1 cellular context compared by ENCODE assay signal in the genomic region with DNA sequence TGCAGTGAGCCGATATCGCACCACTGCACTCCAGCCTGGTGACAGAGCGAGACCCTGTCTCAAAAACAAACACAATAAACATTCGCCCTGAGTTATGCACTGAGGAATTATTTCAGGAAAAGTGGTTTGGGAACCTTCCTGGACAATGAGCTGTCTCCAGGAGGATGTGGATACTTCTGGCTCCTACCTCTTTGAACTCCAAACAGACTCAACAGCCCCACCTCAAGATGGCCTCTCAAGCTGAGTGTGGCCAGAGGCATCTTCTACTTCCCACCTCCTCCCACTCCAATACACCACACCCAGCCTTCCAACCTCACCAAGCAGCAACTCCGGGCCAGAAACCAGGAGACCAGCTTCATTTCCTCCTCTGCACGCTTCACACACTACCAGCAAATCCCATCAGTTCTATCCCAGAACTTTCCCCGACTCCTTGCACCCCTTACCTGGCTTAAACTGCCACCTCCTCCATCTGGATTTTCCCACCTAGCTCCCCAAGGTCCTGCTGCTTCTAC.
TF ChIP-seq lines count a peak whose summit lies in the region.

No MANE protein-coding gene starts in this region.

TF ChIP-seq in GM23338, 12 proteins besides CTCF, POLR2A, EP300 and RAD21 (continued from another document):
- TF ChIP-seq JUNB (IDR thresholded peaks at IDR 0.05; ENCODE audit: unreplicated experiment) (no peak), ZNF331 (CRISPR knock-in tag; IDR thresholded peaks at IDR 0.05; ENCODE audit: low read depth) (no peak), NANOG (IDR thresholded peaks at IDR 0.05; ENCODE audit: borderline replicate concordance) (no peak)
- TF ChIP-seq, protein P1, sequence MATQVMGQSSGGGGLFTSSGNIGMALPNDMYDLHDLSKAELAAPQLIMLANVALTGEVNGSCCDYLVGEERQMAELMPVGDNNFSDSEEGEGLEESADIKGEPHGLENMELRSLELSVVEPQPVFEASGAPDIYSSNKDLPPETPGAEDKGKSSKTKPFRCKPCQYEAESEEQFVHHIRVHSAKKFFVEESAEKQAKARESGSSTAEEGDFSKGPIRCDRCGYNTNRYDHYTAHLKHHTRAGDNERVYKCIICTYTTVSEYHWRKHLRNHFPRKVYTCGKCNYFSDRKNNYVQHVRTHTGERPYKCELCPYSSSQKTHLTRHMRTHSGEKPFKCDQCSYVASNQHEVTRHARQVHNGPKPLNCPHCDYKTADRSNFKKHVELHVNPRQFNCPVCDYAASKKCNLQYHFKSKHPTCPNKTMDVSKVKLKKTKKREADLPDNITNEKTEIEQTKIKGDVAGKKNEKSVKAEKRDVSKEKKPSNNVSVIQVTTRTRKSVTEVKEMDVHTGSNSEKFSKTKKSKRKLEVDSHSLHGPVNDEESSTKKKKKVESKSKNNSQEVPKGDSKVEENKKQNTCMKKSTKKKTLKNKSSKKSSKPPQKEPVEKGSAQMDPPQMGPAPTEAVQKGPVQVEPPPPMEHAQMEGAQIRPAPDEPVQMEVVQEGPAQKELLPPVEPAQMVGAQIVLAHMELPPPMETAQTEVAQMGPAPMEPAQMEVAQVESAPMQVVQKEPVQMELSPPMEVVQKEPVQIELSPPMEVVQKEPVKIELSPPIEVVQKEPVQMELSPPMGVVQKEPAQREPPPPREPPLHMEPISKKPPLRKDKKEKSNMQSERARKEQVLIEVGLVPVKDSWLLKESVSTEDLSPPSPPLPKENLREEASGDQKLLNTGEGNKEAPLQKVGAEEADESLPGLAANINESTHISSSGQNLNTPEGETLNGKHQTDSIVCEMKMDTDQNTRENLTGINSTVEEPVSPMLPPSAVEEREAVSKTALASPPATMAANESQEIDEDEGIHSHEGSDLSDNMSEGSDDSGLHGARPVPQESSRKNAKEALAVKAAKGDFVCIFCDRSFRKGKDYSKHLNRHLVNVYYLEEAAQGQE (IDR thresholded peaks at IDR 0.05; ENCODE audit: unreplicated experiment): no peak
- TF ChIP-seq, protein P2, sequence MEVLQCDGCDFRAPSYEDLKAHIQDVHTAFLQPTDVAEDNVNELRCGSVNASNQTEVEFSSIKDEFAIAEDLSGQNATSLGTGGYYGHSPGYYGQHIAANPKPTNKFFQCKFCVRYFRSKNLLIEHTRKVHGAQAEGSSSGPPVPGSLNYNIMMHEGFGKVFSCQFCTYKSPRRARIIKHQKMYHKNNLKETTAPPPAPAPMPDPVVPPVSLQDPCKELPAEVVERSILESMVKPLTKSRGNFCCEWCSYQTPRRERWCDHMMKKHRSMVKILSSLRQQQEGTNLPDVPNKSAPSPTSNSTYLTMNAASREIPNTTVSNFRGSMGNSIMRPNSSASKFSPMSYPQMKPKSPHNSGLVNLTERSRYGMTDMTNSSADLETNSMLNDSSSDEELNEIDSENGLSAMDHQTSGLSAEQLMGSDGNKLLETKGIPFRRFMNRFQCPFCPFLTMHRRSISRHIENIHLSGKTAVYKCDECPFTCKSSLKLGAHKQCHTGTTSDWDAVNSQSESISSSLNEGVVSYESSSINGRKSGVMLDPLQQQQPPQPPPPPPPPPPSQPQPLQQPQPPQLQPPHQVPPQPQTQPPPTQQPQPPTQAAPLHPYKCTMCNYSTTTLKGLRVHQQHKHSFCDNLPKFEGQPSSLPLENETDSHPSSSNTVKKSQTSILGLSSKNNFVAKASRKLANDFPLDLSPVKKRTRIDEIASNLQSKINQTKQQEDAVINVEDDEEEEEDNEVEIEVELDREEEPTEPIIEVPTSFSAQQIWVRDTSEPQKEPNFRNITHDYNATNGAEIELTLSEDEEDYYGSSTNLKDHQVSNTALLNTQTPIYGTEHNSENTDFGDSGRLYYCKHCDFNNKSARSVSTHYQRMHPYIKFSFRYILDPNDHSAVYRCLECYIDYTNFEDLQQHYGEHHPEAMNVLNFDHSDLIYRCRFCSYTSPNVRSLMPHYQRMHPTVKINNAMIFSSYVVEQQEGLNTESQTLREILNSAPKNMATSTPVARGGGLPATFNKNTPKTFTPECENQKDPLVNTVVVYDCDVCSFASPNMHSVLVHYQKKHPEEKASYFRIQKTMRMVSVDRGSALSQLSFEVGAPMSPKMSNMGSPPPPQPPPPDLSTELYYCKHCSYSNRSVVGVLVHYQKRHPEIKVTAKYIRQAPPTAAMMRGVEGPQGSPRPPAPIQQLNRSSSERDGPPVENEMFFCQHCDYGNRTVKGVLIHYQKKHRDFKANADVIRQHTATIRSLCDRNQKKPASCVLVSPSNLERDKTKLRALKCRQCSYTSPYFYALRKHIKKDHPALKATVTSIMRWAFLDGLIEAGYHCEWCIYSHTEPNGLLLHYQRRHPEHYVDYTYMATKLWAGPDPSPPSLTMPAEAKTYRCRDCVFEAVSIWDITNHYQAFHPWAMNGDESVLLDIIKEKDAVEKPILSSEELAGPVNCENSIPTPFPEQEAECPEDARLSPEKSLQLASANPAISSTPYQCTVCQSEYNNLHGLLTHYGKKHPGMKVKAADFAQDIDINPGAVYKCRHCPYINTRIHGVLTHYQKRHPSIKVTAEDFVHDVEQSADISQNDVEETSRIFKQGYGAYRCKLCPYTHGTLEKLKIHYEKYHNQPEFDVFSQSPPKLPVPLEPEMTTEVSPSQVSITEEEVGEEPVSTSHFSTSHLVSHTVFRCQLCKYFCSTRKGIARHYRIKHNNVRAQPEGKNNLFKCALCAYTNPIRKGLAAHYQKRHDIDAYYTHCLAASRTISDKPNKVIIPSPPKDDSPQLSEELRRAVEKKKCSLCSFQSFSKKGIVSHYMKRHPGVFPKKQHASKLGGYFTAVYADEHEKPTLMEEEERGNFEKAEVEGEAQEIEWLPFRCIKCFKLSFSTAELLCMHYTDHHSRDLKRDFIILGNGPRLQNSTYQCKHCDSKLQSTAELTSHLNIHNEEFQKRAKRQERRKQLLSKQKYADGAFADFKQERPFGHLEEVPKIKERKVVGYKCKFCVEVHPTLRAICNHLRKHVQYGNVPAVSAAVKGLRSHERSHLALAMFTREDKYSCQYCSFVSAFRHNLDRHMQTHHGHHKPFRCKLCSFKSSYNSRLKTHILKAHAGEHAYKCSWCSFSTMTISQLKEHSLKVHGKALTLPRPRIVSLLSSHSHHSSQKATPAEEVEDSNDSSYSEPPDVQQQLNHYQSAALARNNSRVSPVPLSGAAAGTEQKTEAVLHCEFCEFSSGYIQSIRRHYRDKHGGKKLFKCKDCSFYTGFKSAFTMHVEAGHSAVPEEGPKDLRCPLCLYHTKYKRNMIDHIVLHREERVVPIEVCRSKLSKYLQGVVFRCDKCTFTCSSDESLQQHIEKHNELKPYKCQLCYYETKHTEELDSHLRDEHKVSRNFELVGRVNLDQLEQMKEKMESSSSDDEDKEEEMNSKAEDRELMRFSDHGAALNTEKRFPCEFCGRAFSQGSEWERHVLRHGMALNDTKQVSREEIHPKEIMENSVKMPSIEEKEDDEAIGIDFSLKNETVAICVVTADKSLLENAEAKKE (CRISPR knock-in tag; IDR thresholded peaks at IDR 0.05): no peak
- TF ChIP-seq, protein P3, sequence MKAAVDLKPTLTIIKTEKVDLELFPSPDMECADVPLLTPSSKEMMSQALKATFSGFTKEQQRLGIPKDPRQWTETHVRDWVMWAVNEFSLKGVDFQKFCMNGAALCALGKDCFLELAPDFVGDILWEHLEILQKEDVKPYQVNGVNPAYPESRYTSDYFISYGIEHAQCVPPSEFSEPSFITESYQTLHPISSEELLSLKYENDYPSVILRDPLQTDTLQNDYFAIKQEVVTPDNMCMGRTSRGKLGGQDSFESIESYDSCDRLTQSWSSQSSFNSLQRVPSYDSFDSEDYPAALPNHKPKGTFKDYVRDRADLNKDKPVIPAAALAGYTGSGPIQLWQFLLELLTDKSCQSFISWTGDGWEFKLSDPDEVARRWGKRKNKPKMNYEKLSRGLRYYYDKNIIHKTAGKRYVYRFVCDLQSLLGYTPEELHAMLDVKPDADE (IDR thresholded peaks at IDR 0.05): no peak
